ENCODE assay signal across 1 cellular context in genomic region chr1:219801433-219801832, GRCh38.
TF ChIP-seq lines count a peak whose summit lies in the region.

No MANE protein-coding gene starts in this region.

TF ChIP-seq in SK-N-SH treated with all-trans-retinoic acid at 6 μM for 48 hours, 23 proteins besides CTCF, POLR2A, EP300 and RAD21 (continued from another document):
- no peak for TF ChIP-seq PATZ1 (CRISPR knock-in tag; IDR thresholded peaks at IDR 0.05; ENCODE audit: borderline replicate concordance)
- TF ChIP-seq TOX (CRISPR knock-in tag; IDR thresholded peaks at IDR 0.05; ENCODE audit: borderline replicate concordance), result no peak
- no peak for TF ChIP-seq ZFP30 (CRISPR knock-in tag; IDR thresholded peaks at IDR 0.05)
TF ChIP-seq in SK-N-SH treated with all-trans-retinoic acid at 6 μM for 48 hours: peak in this region for 0.
